ENCODE assay signal across 8 cellular contexts in the genomic region with DNA sequence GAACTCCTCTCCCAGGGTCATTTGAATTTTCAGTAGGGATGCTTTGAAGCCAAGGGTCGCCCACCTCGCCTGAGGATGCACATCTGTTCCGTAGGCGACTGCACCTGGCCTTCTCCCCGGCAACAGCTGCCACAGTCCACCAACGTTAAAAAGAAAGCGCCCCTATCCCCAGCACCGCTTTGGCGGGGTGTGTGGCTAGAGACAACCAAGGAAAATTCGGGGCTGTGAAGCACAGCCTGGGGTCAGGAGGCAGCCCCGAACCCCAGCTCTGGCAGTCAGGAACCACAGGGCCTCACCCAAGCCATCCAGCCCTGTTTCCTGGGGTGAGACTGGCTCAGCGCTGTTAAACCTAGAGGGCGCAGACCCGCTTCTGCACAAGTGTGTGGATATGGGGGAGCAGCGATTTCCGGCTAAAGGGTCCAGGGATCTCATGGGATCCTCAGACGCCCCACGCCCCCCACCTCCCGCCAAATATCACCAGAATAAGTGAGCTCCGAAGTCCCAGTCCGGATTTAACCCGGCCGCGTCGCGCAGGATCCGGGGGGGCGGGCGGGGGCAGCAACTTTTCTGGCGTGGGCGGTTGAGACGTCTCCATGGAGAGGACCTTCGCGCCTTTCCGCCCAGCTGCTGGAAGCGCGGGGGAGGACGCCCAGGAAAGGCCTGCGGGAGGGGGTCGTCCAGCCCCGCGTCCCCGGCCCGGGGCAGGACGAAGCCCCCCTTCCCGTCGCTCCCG. TPM values are rescaled to one million over a fixed set of nuclear protein-coding genes. Genes with fewer than 3 reads are reported as not detected.
DNase-seq lines count a peak whose midpoint lies in the region; ATAC-seq, FAIRE-seq and TF ChIP-seq lines count a peak whose summit lies in the region.

No MANE protein-coding gene starts in this region.

- peak overlapping the region; percentile 96 for H4K8ac ChIP-seq in H1 (ENCODE audit: extremely low read depth, insufficient read depth, low read length)
- H4K8ac ChIP-seq in mesendoderm (ENCODE audit: low read depth, low read length): no peak overlapping the region

- H2BK15ac ChIP-seq in H1 (ENCODE audit: low read length): no peak overlapping the region
- H2BK15ac ChIP-seq in mesendoderm (replicated peaks; ENCODE audit: low read depth): no peak overlapping the region

- no peak for TF ChIP-seq POLR2A in H1 (IDR thresholded peaks at IDR 0.05; ENCODE audit: control extremely low read depth in 1 of 2, low read depth in 2 of 2, low read length in 2 of 2)
- TF ChIP-seq POLR2A in testis (IDR thresholded peaks at IDR 0.05): no peak

- intact Hi-C loops in testis (cut with DNase I; ENCODE audit: low total_unique reads): no loop called here

- peak overlapping the region; percentile 100 for H3K18ac ChIP-seq in H1 (ENCODE audit: extremely low read depth, low read length)
- peak overlapping the region; percentile 44 for H3K18ac ChIP-seq in mesendoderm (ENCODE audit: low read length)

- H3K4ac ChIP-seq in H1 (replicated peaks; ENCODE audit: insufficient read length, low read depth, low read length): no peak overlapping the region
- H3K4ac ChIP-seq in mesendoderm (ENCODE audit: low read depth, low read length): peak overlapping the region; percentile 61

- H2BK5ac ChIP-seq in H1 (ENCODE audit: low read depth, low read length): no peak overlapping the region
- no peak overlapping the region for H2BK5ac ChIP-seq in mesendoderm (ENCODE audit: low read length)

- H4K91ac ChIP-seq in H1 (replicated peaks; ENCODE audit: insufficient read length, low read length): no peak overlapping the region

- H4K20me1 ChIP-seq in H1 (replicated peaks in 1 of 2; ENCODE audit: control insufficient read depth in 1 of 2, insufficient read depth in 2 of 2, low read length in 2 of 2): no peaks in the 10 kb centered on the region

- H3K56ac ChIP-seq in H1 (replicated peaks; ENCODE audit: insufficient read length, low read depth, low read length) (no peak overlapping the region), mesendoderm (ENCODE audit: low read length) (peak overlapping the region; percentile 100)

- no peak for FAIRE-seq in H1 (lab: Jason Lieb, UNC)

- TF ChIP-seq RAD21 in H1 (IDR thresholded peaks at IDR 0.05 in 1 of 2, conservative IDR thresholded peaks at IDR 0.05 in 1 of 2; ENCODE audit: low read depth in 2 of 2, low read length in 2 of 2): no peak

- POLR2A ChIA-PET in H1 (lab: Charles Lee; ENCODE audit: partially characterized antibody): interaction anchor here (0.9 to 2.4 kb wide), 7 partner anchors 9 to 25 kb away, joined by 3 to 12 read pairs (median 3); no protein-coding TSS in a partner anchor

- DNase-seq in COR-L47 (lab: John Stamatoyannopoulos, UW): peak; percentile 53
- DNase-seq in H1 (ENCODE audit: low read depth in 1 of 2, low spot score in 2 of 2): peak in 1 of 2 experiments; percentile 64
- DNase-seq in mesendoderm: peak; percentile 28
- peak; percentile 49 for DNase-seq in testis
- DNase-seq in NCI-H774 (lab: John Stamatoyannopoulos, UW): no peak

- peaks cover 0 to 2% (median 0%) of the 10 kb centered on the region in 4 experiments; a peak in 2 of 7 replicates for H3K27me3 ChIP-seq in H1 (replicated peaks in 1 of 4; ENCODE audit: control insufficient read depth in 3 of 4, extremely low read depth in 1 of 4, insufficient read depth in 3 of 4, low read length in 3 of 4)
- H3K27me3 ChIP-seq in mesendoderm (ENCODE audit: insufficient read depth, low read length, poor library complexity): peaks cover 2% of the 10 kb centered on the region
- H3K27me3 ChIP-seq in testis: no peaks in the 10 kb centered on the region

- CTCF ChIA-PET in H1 (lab: Charles Lee; ENCODE audit: partially characterized antibody): interaction anchor here (0.6 to 2.0 kb wide), 6 partner anchors 8 to 99 kb away, joined by 3 to 8 read pairs (median 4); a partner anchor contains a TSS

- ATAC-seq in GM19455 (IDR thresholded peaks at IDR 0.05; ENCODE audit: unreplicated experiment) (peak; percentile 53), HG03565 (IDR thresholded peaks at IDR 0.05; ENCODE audit: unreplicated experiment) (peak; percentile 25)

- WGBS in H1 (ENCODE audit: extremely low coverage in 1 of 2, insufficient coverage in 1 of 2, insufficient read length in 1 of 2, insufficient replicate concordance in 2 of 2, low coverage in 1 of 2, low lambda C conversion rate in 2 of 2, missing lambda C conversion rate in 1 of 2), 2 experiments: 20% methylated on average over 31 of the region's 48 CpGs; no CpG with 5 or more reads in 1 of the 2 experiments
- WGBS in mesendoderm (ENCODE audit: extremely low coverage, insufficient coverage, low lambda C conversion rate): no CpG with 5 or more reads among the region's 48 CpGs
- WGBS in testis, 2 donors: 5 to 13% methylated on average over 13 to 39 of the region's 48 CpGs

- H3K23me2 ChIP-seq in H1 (ENCODE audit: low read depth, low read length): peaks cover 10% of the 10 kb centered on the region; the same call in 1 of the 2 replicates

- H3K23ac ChIP-seq in H1 (ENCODE audit: insufficient read length): no peak overlapping the region
- peak overlapping the region; percentile 98 for H3K23ac ChIP-seq in mesendoderm (ENCODE audit: low read length)

- no peak overlapping the region for H3K14ac ChIP-seq in H1 (ENCODE audit: insufficient read length)

- H2BK20ac ChIP-seq in H1 (ENCODE audit: low read length): no peak overlapping the region

- peak overlapping the region in 2 of 4 experiments; percentile 83 to 85; a peak in 4 of 7 replicates for H3K9ac ChIP-seq in H1 (replicated peaks in 1 of 4; ENCODE audit: extremely low read depth in 1 of 4, low read depth in 3 of 4, low read length in 3 of 4)
- peak overlapping the region; percentile 98 for H3K9ac ChIP-seq in mesendoderm (ENCODE audit: low read length)

- peak overlapping the region; percentile 66 to 77 (median 74) for H3K4me3 ChIP-seq in H1 (ENCODE audit: extremely low read depth in 1 of 4, insufficient read depth in 2 of 4, low read depth in 3 of 4, low read length in 4 of 4)
- peak overlapping the region; percentile 82 for H3K4me3 ChIP-seq in mesendoderm (ENCODE audit: low read length)
- H3K4me3 ChIP-seq in testis: peak overlapping the region; percentile 72 to 84

- H2BK120ac ChIP-seq in H1 (replicated peaks; ENCODE audit: low read depth, low read length) (no peak overlapping the region), mesendoderm (ENCODE audit: low read depth, low read length) (no peak overlapping the region)

- peak overlapping the region; percentile 91 for H3K27ac ChIP-seq in VCaP
- no peak overlapping the region for H3K27ac ChIP-seq in H1 (ENCODE audit: low read depth, low read length)
- H3K27ac ChIP-seq in mesendoderm (ENCODE audit: low read depth, low read length): no peak overlapping the region
- H3K27ac ChIP-seq in testis: peak overlapping the region; percentile 69 to 71

- H3K79me1 ChIP-seq in H1 (ENCODE audit: low read depth, low read length) (peaks cover 3% of the 10 kb centered on the region; the same call in 1 of the 2 replicates), mesendoderm (ENCODE audit: low read length) (peaks cover 8% of the 10 kb centered on the region)

- H3K79me2 ChIP-seq in H1 (ENCODE audit: control insufficient read depth in 1 of 2, insufficient read depth in 2 of 2, low read length in 2 of 2): no peaks in the 10 kb centered on the region
- no peaks in the 10 kb centered on the region for H3K79me2 ChIP-seq in mesendoderm (ENCODE audit: control insufficient read depth, insufficient read depth, low read length)

- TF ChIP-seq EP300 in H1 (IDR thresholded peaks at IDR 0.05; ENCODE audit: borderline replicate concordance in 1 of 2, low read depth in 2 of 2, low read length in 2 of 2): no peak

- H3K36me3 ChIP-seq in H1 (ENCODE audit: control insufficient read depth in 2 of 4, insufficient read depth in 4 of 4, low read length in 3 of 4): peaks cover 0 to 7% (median 2%) of the 10 kb centered on the region in 4 experiments; a peak in 3 of 8 replicates
- no peaks in the 10 kb centered on the region for H3K36me3 ChIP-seq in mesendoderm (ENCODE audit: control insufficient read depth, insufficient read depth, low read length)
- no peaks in the 10 kb centered on the region for H3K36me3 ChIP-seq in testis (ENCODE audit: low read depth, missing control alignments)

- TF ChIP-seq CTCF in VCaP (conservative IDR thresholded peaks at IDR 0.05): no peak
- peak in 1 of 3 experiments; percentile 5; a peak in 1 of 4 replicates for TF ChIP-seq CTCF in H1 (IDR thresholded peaks at IDR 0.05; ENCODE audit: control extremely low read depth in 1 of 3, insufficient read depth in 1 of 3, low read depth in 1 of 3, low read length in 3 of 3)
- no peak for TF ChIP-seq CTCF in testis (IDR thresholded peaks at IDR 0.05)

- H3K9me3 ChIP-seq in H1 (ENCODE audit: insufficient read depth in 2 of 2, low read depth in 1 of 2, low read length in 1 of 2) (no peaks in the 10 kb centered on the region), testis (no peaks in the 10 kb centered on the region)

- H4K5ac ChIP-seq in H1 (ENCODE audit: insufficient read length, low read depth, low read length) (no peak overlapping the region), mesendoderm (ENCODE audit: low read length) (no peak overlapping the region)

- peak overlapping the region; percentile 76 to 90 for H3K4me2 ChIP-seq in H1 (ENCODE audit: insufficient read depth in 1 of 2, low read depth in 2 of 2, low read length in 2 of 2)
- peak overlapping the region; percentile 81 for H3K4me2 ChIP-seq in mesendoderm (ENCODE audit: low read length)

- peaks cover 5 to 9% (median 7%) of the 10 kb centered on the region in 4 experiments; a peak in 5 of 7 replicates for H3K4me1 ChIP-seq in H1 (replicated peaks in 1 of 4; ENCODE audit: control insufficient read depth in 3 of 4, insufficient read depth in 4 of 4, low read length in 3 of 4)
- H3K4me1 ChIP-seq in mesendoderm (ENCODE audit: control insufficient read depth, low read depth, low read length): peaks cover 7% of the 10 kb centered on the region
- H3K4me1 ChIP-seq in testis: peaks cover 8% of the 10 kb centered on the region

- H2BK12ac ChIP-seq in H1 (ENCODE audit: low read depth, low read length): no peak overlapping the region

- peak overlapping the region; percentile 34; the same call in 1 of the 2 replicates for H2AFZ ChIP-seq in H1 (ENCODE audit: low read length)

- H2AK5ac ChIP-seq in H1 (ENCODE audit: low read depth, low read length): no peak overlapping the region
- no peak overlapping the region for H2AK5ac ChIP-seq in mesendoderm (ENCODE audit: low read length)

RNA-seq across cellular contexts. Expression of a gene that starts 0.8 kb away (rescaled TPM):
- total RNA-seq in H1 (2021; fragmentation: NEBNext Ultra II Directional; extraction: Animal tissue kit (Norgen Biotek cat#: 25700)): 7.0 and 7.1 TPM in 2 replicates
- 5.2 and 7.1 TPM in 2 replicates for polyA plus RNA-seq in H1 (2011; rRNA removed)
- 4.9 TPM for polyA plus RNA-seq in H1 (2011; cell fraction: cytosol; rRNA removed)
- polyA plus RNA-seq in H1 (2011; cell fraction: nucleus; rRNA removed): 5.0 TPM
- polyA plus RNA-seq in H1 (2012, experiment 1 of 2): 3.2 to 3.9 TPM (median 3.4 TPM) in 4 replicates
- 0.79 TPM for polyA plus RNA-seq in H1 (2012, experiment 2 of 2)
- polyA plus RNA-seq in H1 (2013, experiment 1 of 2): 3.5 TPM
- 3.1 TPM for polyA plus RNA-seq in H1 (2013, experiment 2 of 2)
- polyA minus RNA-seq in H1 (2011; rRNA and poly(A)+ RNA removed): 4.3 and 6.5 TPM in 2 replicates
- 10.3 TPM for polyA minus RNA-seq in H1 (2011; cell fraction: cytosol; rRNA and poly(A)+ RNA removed)
- 7.3 TPM for polyA minus RNA-seq in H1 (2011; cell fraction: nucleus; rRNA and poly(A)+ RNA removed)
- polyA plus RNA-seq in mesendoderm (2013, experiment 1 of 2): 3.8 TPM
- polyA plus RNA-seq in mesendoderm (2013, experiment 2 of 2): 3.6 TPM
- total RNA-seq in testis: 10 to 100 TPM; 22.4 to 22.6 TPM
- polyA plus RNA-seq in testis (ENCODE audit: insufficient read depth, low read depth, low replicate concordance): 2.5 TPM

RNA-seq across cellular contexts. Expression of a gene that starts 53.8 kb away (rescaled TPM):
- total RNA-seq in H1 (2021; fragmentation: NEBNext Ultra II Directional; extraction: Animal tissue kit (Norgen Biotek cat#: 25700)): 17.3 and 17.6 TPM in 2 replicates
- polyA plus RNA-seq in H1 (2011; rRNA removed) (6.5 and 10.2 TPM in 2 replicates), testis (ENCODE audit: insufficient read depth, low read depth, low replicate concordance) (4.4 TPM)
- polyA plus RNA-seq in H1 (2011; cell fraction: cytosol; rRNA removed): 4.0 TPM
- polyA plus RNA-seq in H1 (2011; cell fraction: nucleus; rRNA removed): 13.7 TPM
- polyA plus RNA-seq in H1 (2012, experiment 1 of 2): 8.7 to 11.1 TPM (median 10.0 TPM) in 4 replicates
- polyA plus RNA-seq in H1 (2012, experiment 2 of 2): 2.2 TPM
- 11.7 TPM for polyA plus RNA-seq in H1 (2013, experiment 1 of 2)
- polyA plus RNA-seq in H1 (2013, experiment 2 of 2): 11.5 TPM
- 14.8 and 17.9 TPM in 2 replicates for polyA minus RNA-seq in H1 (2011; rRNA and poly(A)+ RNA removed)
- polyA minus RNA-seq in H1 (2011; cell fraction: cytosol; rRNA and poly(A)+ RNA removed): 9.4 TPM
- polyA minus RNA-seq in H1 (2011; cell fraction: nucleus; rRNA and poly(A)+ RNA removed): 19.8 TPM
- 6.7 TPM for polyA plus RNA-seq in mesendoderm (2013, experiment 1 of 2)
- polyA plus RNA-seq in mesendoderm (2013, experiment 2 of 2): 6.5 TPM
- 1 to 10 TPM; 7.4 to 8.0 TPM for total RNA-seq in testis

Comparison
In these comparisons a context has a peak if more than half of its experiments do, and no peak if none do; other contexts are left out.
1. H3K27ac ChIP-seq: peak in VCaP (single experiment) and testis (2 of 2); none in H1 (single experiment) and mesendoderm (single experiment).
2. Peak in every context shown above with its lines, with median percentiles within 50 percentile points of each other: H3K4me3 ChIP-seq.